19 cellular contexts compared by ENCODE assay signal in genomic region chr20:46670585-46671584, GRCh38. TPM values are rescaled to one million over a fixed set of nuclear protein-coding genes. Genes with fewer than 3 reads are reported as not detected.
A peak's percentile ranks its signal among the peaks of the same experiment; 100 is the strongest.
DNase-seq lines count a peak whose midpoint lies in the region; ATAC-seq and TF ChIP-seq lines count a peak whose summit lies in the region.
"Had no signal": no experiment of that assay in that cellular context is flagged by ENCODE, and none has a peak within 500 bp of the region (broad histone marks: within the 10 kb centered on the region; RNA-seq: fewer than 3 reads in every experiment).

No MANE protein-coding gene starts in this region.

- POLR2A ChIA-PET in WTC11 (lab: Charles Lee): no interaction called here

- H3K4me3 Mint-ChIP-seq in WTC11: no peak overlapping the region

- CTCF ChIA-PET in WTC11 (lab: Charles Lee): no interaction called here

- H3K9me3 Mint-ChIP-seq in WTC11: peaks cover 34% of the 10 kb centered on the region

- peaks cover 42% of the 10 kb centered on the region for H3K36me3 Mint-ChIP-seq in WTC11

- H3K27ac Mint-ChIP-seq in WTC11: no peak overlapping the region

- no peak for TF ChIP-seq CTCF in WTC11 (IDR thresholded peaks at IDR 0.05)

- H3K4me1 Mint-ChIP-seq in WTC11: peaks cover 21% of the 10 kb centered on the region

- DNase-seq in NCI-H510A treated with DMSO at 0.1 percent for 48 hours (lab: John Stamatoyannopoulos, UW): peak; percentile 4
- DNase-seq in NCI-H510A (lab: John Stamatoyannopoulos, UW): no peak
- DNase-seq in HuH-7.5 (ENCODE audit: low spot score): peak; percentile 41
- no peak for DNase-seq in WTC11 (ENCODE audit: low spot score)
- peak; percentile 47 for DNase-seq in mucosa of gallbladder (ENCODE audit: low spot score)
- DNase-seq in DMS153 (lab: John Stamatoyannopoulos, UW): no peak
- DNase-seq in NCI-H1436 treated with DMSO at 0.1 percent for 48 hours (lab: John Stamatoyannopoulos, UW): no peak
- DNase-seq: C1 segment of cervical spinal cord, DMS53, GM23248, NCI-H1048, NCI-H1930, NCI-H2227 treated with DMSO at 0.1 percent for 48 hours, NCI-H774 had no signal

- ATAC-seq in WTC11: no peak
- ATAC-seq: HCT116 had no signal

- H3K27me3 Mint-ChIP-seq in WTC11 (ENCODE audit: low read depth): no peaks in the 10 kb centered on the region

TF ChIP-seq in WTC11, 78 proteins besides CTCF, POLR2A, EP300 and RAD21:
- TF ChIP-seq SP1 (CRISPR knock-in tag; conservative IDR thresholded peaks at IDR 0.05) (no peak), GABPB1 (CRISPR knock-in tag; IDR thresholded peaks at IDR 0.05) (peak; percentile 90), ATF2 (CRISPR knock-in tag; IDR thresholded peaks at IDR 0.05; ENCODE audit: borderline replicate concordance, low read depth) (no peak), ZNF281 (CRISPR knock-in tag; IDR thresholded peaks at IDR 0.05) (no peak), ZNF232 (CRISPR knock-in tag; IDR thresholded peaks at IDR 0.05) (no peak), ZNF671 (CRISPR knock-in tag; IDR thresholded peaks at IDR 0.05) (no peak), FOXP4 (CRISPR knock-in tag; IDR thresholded peaks at IDR 0.05) (no peak), ESRRA (CRISPR knock-in tag; IDR thresholded peaks at IDR 0.05; ENCODE audit: borderline replicate concordance) (no peak), MXD4 (CRISPR knock-in tag; IDR thresholded peaks at IDR 0.05; ENCODE audit: borderline replicate concordance) (no peak)

RNA-seq across cellular contexts. Expression of gene TP53RK, which starts 18.4 kb away (rescaled TPM):
- 11.9 to 13.4 TPM (median 12.4 TPM) in 3 replicates for total RNA-seq in WTC11 (2021)
- total RNA-seq in mucosa of gallbladder: 9.6 TPM

RNA-seq across cellular contexts. Expression of gene SLC13A3, which starts 19.6 kb away (rescaled TPM):
- 10.6 to 13.5 TPM (median 11.9 TPM) in 3 replicates for total RNA-seq in WTC11 (2021)
- 1.5 TPM for total RNA-seq in mucosa of gallbladder
- total RNA-seq: MCF 10A; SJSA1; T-helper 2 cell treated with Interferon-gamma antibody and Interleukin-4, amounts not matched to agents 100 ng/mL and 5 ng/mL, for 36 hours had no signal

RNA-seq across cellular contexts. Expression of gene SLC2A10, which starts 38.6 kb away (rescaled TPM):
- total RNA-seq in WTC11 (2021): 8.0 to 12.0 TPM (median 10.8 TPM) in 3 replicates
- 21.8 TPM for total RNA-seq in mucosa of gallbladder
- total RNA-seq: A673; MCF 10A; T-helper 2 cell treated with Interferon-gamma antibody and Interleukin-4, amounts not matched to agents 100 ng/mL and 5 ng/mL, for 36 hours had no signal

Comparison
In these comparisons a context has a peak if more than half of its experiments do, and no peak if none do; other contexts are left out.
1. DNase-seq: peak in NCI-H510A treated with DMSO at 0.1 percent for 48 hours (single experiment), HuH-7.5 (single experiment) and mucosa of gallbladder (single experiment); none in NCI-H510A (single experiment), WTC11 (single experiment), DMS153 (single experiment) and NCI-H1436 treated with DMSO at 0.1 percent for 48 hours (single experiment).